ENCODE assay signal across 26 cellular contexts in genomic region chr14:69760810-69761209, GRCh38. TPM values are rescaled to one million over a fixed set of nuclear protein-coding genes. Genes with fewer than 3 reads are reported as not detected.
DNase-seq lines count a peak whose midpoint lies in the region; TF ChIP-seq lines count a peak whose summit lies in the region.
"Had no signal": no experiment of that assay in that cellular context is flagged by ENCODE, and none has a peak within 500 bp of the region (broad histone marks: within the 10 kb centered on the region; RNA-seq: fewer than 3 reads in every experiment).

No MANE protein-coding gene starts in this region.

- H3K79me2 ChIP-seq in Loucy (ENCODE audit: insufficient read depth, low read length) (no peaks in the 10 kb centered on the region), osteoblast (ENCODE audit: insufficient read depth, low read length) (no peaks in the 10 kb centered on the region)

- H3K27me3 ChIP-seq in Loucy (ENCODE audit: insufficient read depth, low read length, poor library complexity, severe bottlenecking) (no peaks in the 10 kb centered on the region), brain microvascular endothelial cell (replicated peaks) (no peaks in the 10 kb centered on the region), osteoblast (ENCODE audit: insufficient read depth, low read length) (no peaks in the 10 kb centered on the region)
- H3K27me3 ChIP-seq: esophagus squamous epithelium, gastrocnemius medialis, left lung, right atrium auricular region had no signal

- no peaks in the 10 kb centered on the region for H3K9me2 ChIP-seq in Loucy (replicated peaks; ENCODE audit: low read depth, low read length)

- H3K9me3 ChIP-seq in Loucy (ENCODE audit: insufficient read depth, low read depth, low read length), result no peaks in the 10 kb centered on the region
- H3K9me3 ChIP-seq in osteoblast (ENCODE audit: low read depth, low read length), result no peaks in the 10 kb centered on the region
- H3K9me3 ChIP-seq: esophagus squamous epithelium, gastrocnemius medialis, left lung, right atrium auricular region, thoracic aorta had no signal

- TF ChIP-seq CTCF in Loucy (conservative IDR thresholded peaks at IDR 0.05; ENCODE audit: low read length) (no peak), brain microvascular endothelial cell (IDR thresholded peaks at IDR 0.05; ENCODE audit: low read depth, low read length, missing control alignments) (no peak), osteoblast (IDR thresholded peaks at IDR 0.05; ENCODE audit: extremely low read depth, low read depth, low read length) (no peak)

- H3K4me2 ChIP-seq in Loucy (ENCODE audit: low read depth, low read length, poor library complexity, severe bottlenecking) (no peak overlapping the region), osteoblast (ENCODE audit: insufficient read depth, low read length) (no peak overlapping the region)

- H3K4me3 ChIP-seq in Loucy (ENCODE audit: low read length, poor library complexity, severe bottlenecking) (no peak overlapping the region), brain microvascular endothelial cell (ENCODE audit: low read depth, low read length) (no peak overlapping the region), osteoblast (ENCODE audit: insufficient read depth, low read length) (no peak overlapping the region)
- H3K4me3 ChIP-seq: esophagus squamous epithelium, gastrocnemius medialis, left lung, right atrium auricular region, thoracic aorta had no signal

- peaks cover 5% of the 10 kb centered on the region for H3K4me1 ChIP-seq in Loucy (ENCODE audit: insufficient read depth, low read length, poor library complexity, severe bottlenecking)
- H3K4me1 ChIP-seq in osteoblast (ENCODE audit: insufficient read depth, low read length), result no peaks in the 10 kb centered on the region
- H3K4me1 ChIP-seq: gastrocnemius medialis, right atrium auricular region had no signal

- in situ Hi-C loops in brain microvascular endothelial cell (cut with HindIII; ENCODE audit: low pct_ligation_motif_present, low sequenced_read_pairs), result no loop called here

- DNase-seq in NOMO-1 treated with DMSO at 0.1 percent for 48 hours (lab: John Stamatoyannopoulos, UW; ENCODE audit: unreplicated experiment) (peak; percentile 43), brain microvascular endothelial cell (peak; percentile 15), pulmonary artery endothelial cell (ENCODE audit: low read depth, low spot score) (peak; percentile 46), GM03348 (ENCODE audit: low spot score) (no peak), osteoblast (ENCODE audit: insufficient read length, low spot score, missing footprints) (no peak), KG1 (lab: John Stamatoyannopoulos, UW) (no peak)
- DNase-seq: activated gamma-delta T cell; activated T-cell treated with anti-CD3 and anti-CD28 coated beads, Interleukin-2, amount 50 U/mL, for 1 hour; CD8-positive, alpha-beta memory T cell; esophagus squamous epithelium; gastrocnemius medialis; GDM1; GOT3; hippocampal formation; immature natural killer cell; left lung; natural killer cell; NCI-H1092; NCI-H187 treated with DMSO at 0.1 percent for 48 hours; stimulated activated naive CD8-positive, alpha-beta T cell treated with anti-CD3 and anti-CD28 coated beads, Interleukin-15, Interleukin-2, amounts not matched to agents 100 U/mL and 50 U/mL, for 24 hours had no signal

- H3K27ac ChIP-seq in brain microvascular endothelial cell, result peak overlapping the region; percentile 19
- H3K27ac ChIP-seq in osteoblast (ENCODE audit: low read depth, low read length), result no peak overlapping the region
- H3K27ac ChIP-seq: esophagus squamous epithelium, gastrocnemius medialis, right atrium auricular region, thoracic aorta had no signal

- H3K36me3 ChIP-seq in Loucy (ENCODE audit: insufficient read depth, low read length) (no peaks in the 10 kb centered on the region), brain microvascular endothelial cell (replicated peaks) (no peaks in the 10 kb centered on the region), osteoblast (ENCODE audit: insufficient read depth, low read length) (no peaks in the 10 kb centered on the region)
- H3K36me3 ChIP-seq: esophagus squamous epithelium, gastrocnemius medialis, left lung, right atrium auricular region, thoracic aorta had no signal

- no peaks in the 10 kb centered on the region for H4K20me1 ChIP-seq in Loucy (ENCODE audit: insufficient read depth, low read length, poor library complexity, severe bottlenecking)
- no peaks in the 10 kb centered on the region for H4K20me1 ChIP-seq in osteoblast (ENCODE audit: insufficient read depth, low read length)

- H3K9ac ChIP-seq in Loucy (ENCODE audit: low read depth, low read length, poor library complexity, severe bottlenecking), result no peak overlapping the region

- H3F3A ChIP-seq in Loucy (ENCODE audit: low read depth), result no peaks in the 10 kb centered on the region

- H2AFZ ChIP-seq in Loucy (ENCODE audit: low read length), result peak overlapping the region; percentile 71
- H2AFZ ChIP-seq in osteoblast (ENCODE audit: low read length), result no peak overlapping the region

RNA-seq across cellular contexts. Expression of gene SRSF5, which starts 6.1 kb away (rescaled TPM):
- total RNA-seq in pulmonary artery endothelial cell (124 and 130 TPM in 2 replicates), osteoblast (157 TPM in 2 replicates)

RNA-seq across cellular contexts. Expression of gene SLC10A1, which starts 36.2 kb away (rescaled TPM):
- total RNA-seq in pulmonary artery endothelial cell (not detected in 2 replicates), osteoblast (not detected in 2 replicates)
- total RNA-seq: CD8-positive, alpha-beta memory T cell; esophagus squamous epithelium; left lung; mesothelial cell of epicardium; natural killer cell; OCI-LY7; osteocyte; thoracic aorta had no signal

Comparison
In these comparisons a context has a peak if more than half of its experiments do, and no peak if none do; other contexts are left out.
1. DNase-seq: peak in NOMO-1 treated with DMSO at 0.1 percent for 48 hours (single experiment), brain microvascular endothelial cell (single experiment) and pulmonary artery endothelial cell (single experiment); none in GM03348 (single experiment), osteoblast (single experiment) and KG1 (single experiment).